Comparison of ENCODE assay signal across 8 cellular contexts in the genomic region with DNA sequence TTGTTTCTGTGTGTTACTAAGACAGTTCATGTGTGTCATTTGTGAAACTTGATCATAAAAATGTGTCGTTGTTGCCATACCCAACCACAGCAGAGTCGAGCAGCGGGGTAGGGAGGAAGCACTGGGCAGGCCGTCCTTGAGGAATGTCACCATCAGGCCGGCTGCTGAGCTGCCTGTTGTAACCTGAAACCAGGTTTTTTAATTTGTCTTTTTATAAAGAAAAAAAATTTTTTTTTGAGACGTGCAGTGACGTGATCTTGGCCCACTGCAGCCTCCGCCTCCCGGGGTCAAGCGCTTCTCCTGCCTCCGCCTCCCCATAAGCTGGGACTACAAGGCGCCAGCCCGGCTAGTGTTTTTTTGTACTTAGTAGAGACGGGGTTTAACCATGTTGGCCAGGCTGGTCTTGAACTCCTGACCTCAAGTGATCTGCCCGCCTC. TPM values are rescaled to one million over a fixed set of nuclear protein-coding genes. Genes with fewer than 3 reads are reported as not detected.
DNase-seq lines count a peak whose midpoint lies in the region; ATAC-seq and TF ChIP-seq lines count a peak whose summit lies in the region.

No MANE protein-coding gene starts in this region.

- H3K4me3 ChIP-seq in colonic mucosa (peak overlapping the region; percentile 89), urinary bladder (ENCODE audit: low read depth, low read length) (peak overlapping the region; percentile 95)

- H3K27me3 Mint-ChIP-seq in memory B cell, result no peaks in the 10 kb centered on the region

- peak overlapping the region; percentile 92 to 94 for H3K9ac ChIP-seq in colonic mucosa (ENCODE audit: low read depth in 2 of 2, low read length in 2 of 2)

- DNase-seq in EH (ENCODE audit: low read depth) (peak; percentile 63), NCI-H2227 treated with DMSO at 0.1 percent for 48 hours (lab: John Stamatoyannopoulos, UW) (peak; percentile 12), colonic mucosa (no peak), memory B cell (ENCODE audit: low spot score in 2 of 2) (no peak), GM20000 (ENCODE audit: low spot score) (no peak), GM19240 (ENCODE audit: insufficient read length, low spot score) (no peak)

- peaks cover 4% of the 10 kb centered on the region for H3K36me3 Mint-ChIP-seq in memory B cell

- TF ChIP-seq CTCF in colonic mucosa (IDR thresholded peaks at IDR 0.05), result no peak
- TF ChIP-seq CTCF in GM20000 (IDR thresholded peaks at IDR 0.05; ENCODE audit: extremely low read depth, missing control alignments), result no peak

- intact Hi-C loops in colonic mucosa (cut with DNase I), result loop anchor here (10.0 kb wide), 1 partner anchor 54 kb away; no protein-coding TSS in a partner anchor

- H3K9me3 Mint-ChIP-seq in memory B cell, result no peaks in the 10 kb centered on the region

- H3K27me3 ChIP-seq in colonic mucosa, result no peaks in the 10 kb centered on the region

- peak overlapping the region; percentile 93 for H3K4me3 Mint-ChIP-seq in memory B cell

- peaks cover 11% of the 10 kb centered on the region for H3K4me1 Mint-ChIP-seq in memory B cell

- ATAC-seq in GM21619 (IDR thresholded peaks at IDR 0.05; ENCODE audit: unreplicated experiment) (peak; percentile 1), memory B cell (ENCODE audit: low read depth) (peak; percentile 1)

- H3K4me1 ChIP-seq in colonic mucosa, result peaks cover 14% of the 10 kb centered on the region
- H3K4me1 ChIP-seq in urinary bladder (ENCODE audit: insufficient read depth), result no peaks in the 10 kb centered on the region

- H3K36me3 ChIP-seq in colonic mucosa, result no peaks in the 10 kb centered on the region
- no peaks in the 10 kb centered on the region for H3K36me3 ChIP-seq in urinary bladder (ENCODE audit: insufficient read depth)

- H3K27ac Mint-ChIP-seq in memory B cell, result peak overlapping the region; percentile 95

- peak overlapping the region; percentile 85 for H3K27ac ChIP-seq in colonic mucosa
- peak overlapping the region; percentile 97 for H3K27ac ChIP-seq in urinary bladder (ENCODE audit: low read depth)

- H3K9me3 ChIP-seq in colonic mucosa, result no peaks in the 10 kb centered on the region

- WGBS in urinary bladder, result 18% methylated on average over 15 of the region's 15 CpGs

RNA-seq across cellular contexts. Expression of a gene that starts 0.6 kb away (rescaled TPM):
- total RNA-seq in colonic mucosa (100 to 1,000 TPM; 101 to 138 TPM), urinary bladder (31.0 TPM)
- polyA plus RNA-seq in urinary bladder, result 66.9 TPM

RNA-seq across cellular contexts. Expression of a gene that starts 24.5 kb away (rescaled TPM):
- total RNA-seq in colonic mucosa, result 10 to 100 TPM; 51.8 to 59.6 TPM
- 4.9 TPM for total RNA-seq in urinary bladder
- 8.6 TPM for polyA plus RNA-seq in urinary bladder

RNA-seq across cellular contexts. Expression of a gene that starts 37.5 kb away (rescaled TPM):
- total RNA-seq in colonic mucosa, result 10 to 100 TPM; 74.9 to 88.0 TPM
- 14.8 TPM for total RNA-seq in urinary bladder
- 47.8 TPM for polyA plus RNA-seq in urinary bladder

RNA-seq across cellular contexts. Expression of a gene that starts 45.3 kb away (rescaled TPM):
- total RNA-seq in colonic mucosa, result 10 to 100 TPM; 16.3 to 18.4 TPM
- total RNA-seq in urinary bladder, result 33.3 TPM
- polyA plus RNA-seq in urinary bladder, result 22.7 TPM

Comparison
In these comparisons a context has a peak if more than half of its experiments do, and no peak if none do; other contexts are left out.
1. DNase-seq: peak in EH (single experiment) and NCI-H2227 treated with DMSO at 0.1 percent for 48 hours (single experiment); none in colonic mucosa (single experiment), memory B cell (0 of 2), GM20000 (single experiment) and GM19240 (single experiment).